In the genomic region with DNA sequence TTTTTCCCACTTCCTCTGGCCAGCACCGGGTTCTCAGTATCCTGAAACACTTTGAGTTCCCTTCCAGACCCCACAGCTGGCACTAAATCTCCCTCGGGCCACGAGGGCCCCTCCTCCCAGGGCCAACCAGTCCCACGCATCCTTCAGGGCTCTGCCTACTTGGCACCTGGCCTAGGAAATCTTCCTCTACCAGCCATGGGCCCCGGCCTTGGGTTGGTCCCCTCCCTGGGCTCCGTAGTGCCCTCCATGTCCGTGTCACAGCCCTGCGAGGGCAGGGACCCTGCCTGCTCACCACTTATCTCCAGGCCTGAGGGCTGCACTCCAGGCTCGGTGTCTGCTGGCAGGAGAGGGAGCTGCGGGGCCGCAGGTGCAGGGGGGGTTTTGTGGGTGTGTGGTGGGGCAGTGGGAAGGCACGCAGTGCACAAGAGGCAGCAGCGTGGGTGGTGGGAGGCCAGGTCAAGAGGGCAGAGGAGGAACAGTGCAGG, we compare ENCODE assay signal across 12 cellular contexts. TPM values are rescaled to one million over a fixed set of nuclear protein-coding genes. Genes with fewer than 3 reads are reported as not detected.
DNase-seq lines count a peak whose midpoint lies in the region; ATAC-seq and TF ChIP-seq lines count a peak whose summit lies in the region.
"Had no signal": no experiment of that assay in that cellular context is flagged by ENCODE, and none has a peak within 500 bp of the region (broad histone marks: within the 10 kb centered on the region; RNA-seq: fewer than 3 reads in every experiment).

No MANE protein-coding gene starts in this region.

- WGBS in testis, 2 donors = 19 to 31% methylated on average over 8 to 13 of the region's 13 CpGs

- POLR2A ChIA-PET in activated CD4-positive, alpha-beta memory T cell treated with anti-CD3 and anti-CD28 coated beads for 36 hours (lab: Charles Lee) = no interaction called here
- POLR2A ChIA-PET in activated CD4-positive, alpha-beta memory T cell treated with anti-CD3 and anti-CD28 coated beads, Interleukin-2, amount 10 ng/mL, durations not matched to agents 7 days and 5 days (lab: Charles Lee) = no interaction called here
- POLR2A ChIA-PET in OCI-LY7 (lab: Charles Lee) = no interaction called here

- H3K4me3 Mint-ChIP-seq in activated CD4-positive, alpha-beta memory T cell treated with anti-CD3 and anti-CD28 coated beads for 36 hours = no peak overlapping the region
- H3K4me3 Mint-ChIP-seq in activated CD4-positive, alpha-beta memory T cell treated with anti-CD3 and anti-CD28 coated beads, Interleukin-2, amount 10 ng/mL, durations not matched to agents 7 days and 5 days = no peak overlapping the region
- peak overlapping the region; percentile 38 for H3K4me3 Mint-ChIP-seq in activated naive CD8-positive, alpha-beta T cell treated with anti-CD3 and anti-CD28 coated beads for 36 hours
- no peak overlapping the region for H3K4me3 Mint-ChIP-seq in HFFc6

- no peaks in the 10 kb centered on the region for H3K27me3 Mint-ChIP-seq in activated CD4-positive, alpha-beta memory T cell treated with anti-CD3 and anti-CD28 coated beads for 36 hours
- no peaks in the 10 kb centered on the region for H3K27me3 Mint-ChIP-seq in activated CD4-positive, alpha-beta memory T cell treated with anti-CD3 and anti-CD28 coated beads, Interleukin-2, amount 10 ng/mL, durations not matched to agents 7 days and 5 days
- H3K27me3 Mint-ChIP-seq in activated naive CD8-positive, alpha-beta T cell treated with anti-CD3 and anti-CD28 coated beads for 36 hours = no peaks in the 10 kb centered on the region
- H3K27me3 Mint-ChIP-seq in HFFc6 (ENCODE audit: insufficient read depth) = no peaks in the 10 kb centered on the region

- CTCF ChIA-PET in activated CD4-positive, alpha-beta memory T cell treated with anti-CD3 and anti-CD28 coated beads for 36 hours (lab: Charles Lee) = no interaction called here
- CTCF ChIA-PET in activated CD4-positive, alpha-beta memory T cell treated with anti-CD3 and anti-CD28 coated beads, Interleukin-2, amount 10 ng/mL, durations not matched to agents 7 days and 5 days (lab: Charles Lee) = interaction anchor here (0.8 kb wide), 1 partner anchor 11 kb away, joined by 3 read pairs; no protein-coding TSS in a partner anchor
- CTCF ChIA-PET in OCI-LY7 (lab: Charles Lee; ENCODE audit: unreplicated experiment) = no interaction called here

- no peaks in the 10 kb centered on the region for H3K27me3 ChIP-seq in testis
- H3K27me3 ChIP-seq: hepatocyte had no signal

- no peaks in the 10 kb centered on the region for H3K9me2 ChIP-seq in OCI-LY7 (ENCODE audit: insufficient read depth, low read length)

- TF ChIP-seq POLR2A in testis (IDR thresholded peaks at IDR 0.05) = no peak

- H3K27ac Mint-ChIP-seq in activated CD4-positive, alpha-beta memory T cell treated with anti-CD3 and anti-CD28 coated beads for 36 hours = peak overlapping the region; percentile 33
- H3K27ac Mint-ChIP-seq in activated CD4-positive, alpha-beta memory T cell treated with anti-CD3 and anti-CD28 coated beads, Interleukin-2, amount 10 ng/mL, durations not matched to agents 7 days and 5 days = no peak overlapping the region
- H3K27ac Mint-ChIP-seq in activated naive CD8-positive, alpha-beta T cell treated with anti-CD3 and anti-CD28 coated beads for 36 hours = peak overlapping the region; percentile 82
- no peak overlapping the region for H3K27ac Mint-ChIP-seq in HFFc6

- peaks cover 17% of the 10 kb centered on the region for H3K36me3 Mint-ChIP-seq in activated CD4-positive, alpha-beta memory T cell treated with anti-CD3 and anti-CD28 coated beads for 36 hours
- H3K36me3 Mint-ChIP-seq in activated CD4-positive, alpha-beta memory T cell treated with anti-CD3 and anti-CD28 coated beads, Interleukin-2, amount 10 ng/mL, durations not matched to agents 7 days and 5 days (ENCODE audit: low read depth) = peaks cover 33% of the 10 kb centered on the region
- H3K36me3 Mint-ChIP-seq in activated naive CD8-positive, alpha-beta T cell treated with anti-CD3 and anti-CD28 coated beads for 36 hours = peaks cover 18% of the 10 kb centered on the region
- peaks cover 13% of the 10 kb centered on the region; the same call in 1 of the 2 replicates for H3K36me3 Mint-ChIP-seq in HFFc6 (ENCODE audit: low read depth)

- no peak overlapping the region for H3K4me2 ChIP-seq in OCI-LY7 (ENCODE audit: low read length)
- H3K4me2 ChIP-seq: hepatocyte had no signal

- H3K9me3 Mint-ChIP-seq in activated CD4-positive, alpha-beta memory T cell treated with anti-CD3 and anti-CD28 coated beads for 36 hours = no peaks in the 10 kb centered on the region
- H3K9me3 Mint-ChIP-seq in activated CD4-positive, alpha-beta memory T cell treated with anti-CD3 and anti-CD28 coated beads, Interleukin-2, amount 10 ng/mL, durations not matched to agents 7 days and 5 days = no peaks in the 10 kb centered on the region
- no peaks in the 10 kb centered on the region for H3K9me3 Mint-ChIP-seq in activated naive CD8-positive, alpha-beta T cell treated with anti-CD3 and anti-CD28 coated beads for 36 hours
- no peaks in the 10 kb centered on the region for H3K9me3 Mint-ChIP-seq in HFFc6

- no peak overlapping the region for H2AFZ ChIP-seq in OCI-LY7 (ENCODE audit: low read length)
- H2AFZ ChIP-seq: hepatocyte had no signal

- intact Hi-C loops in activated CD4-positive, alpha-beta memory T cell treated with anti-CD3 and anti-CD28 coated beads for 36 hours (cut with micrococcal nuclease) = no loop called here
- intact Hi-C loops in testis (cut with DNase I; ENCODE audit: low total_unique reads) = no loop called here
- intact Hi-C loops in OCI-LY7 (cut with micrococcal nuclease; ENCODE audit: unreplicated experiment) = no loop called here

- no peak for DNase-seq in activated CD4-positive, alpha-beta memory T cell treated with anti-CD3 and anti-CD28 coated beads for 36 hours
- no peak for DNase-seq in activated CD4-positive, alpha-beta memory T cell treated with anti-CD3 and anti-CD28 coated beads, Interleukin-2, amount 10 ng/mL, durations not matched to agents 7 days and 5 days
- DNase-seq in activated naive CD8-positive, alpha-beta T cell treated with anti-CD3 and anti-CD28 coated beads for 36 hours = peak; percentile 27
- DNase-seq in left lobe of liver (ENCODE audit: low spot score) (no peak), testis (peak; percentile 87), OCI-LY7 (ENCODE audit: low spot score) (no peak), HFFc6 (no peak), GDM1 (lab: John Stamatoyannopoulos, UW) (no peak)
- DNase-seq: activated CD4-positive, alpha-beta T cell treated with anti-CD3 and anti-CD28 coated beads, Interleukin-2, amount 50 U/mL, for 1 hour; cerebellar nuclear complex; NCI-H1048 had no signal

- H3K4me3 ChIP-seq in testis (no peak overlapping the region), OCI-LY7 (ENCODE audit: low read depth, low read length, poor library complexity, severe bottlenecking) (no peak overlapping the region)
- H3K4me3 ChIP-seq: hepatocyte had no signal

- ATAC-seq in left lobe of liver = peak; percentile 73

- no peaks in the 10 kb centered on the region for H3K36me3 ChIP-seq in testis (ENCODE audit: low read depth, missing control alignments)
- H3K36me3 ChIP-seq in OCI-LY7 (ENCODE audit: insufficient read depth, low read length) = peaks cover 14% of the 10 kb centered on the region; the same call in 1 of the 2 replicates

- H3K79me2 ChIP-seq in OCI-LY7 (ENCODE audit: insufficient read depth, low read depth, low read length) = peaks cover 6% of the 10 kb centered on the region; the same call in 1 of the 2 replicates

- peaks cover 48% of the 10 kb centered on the region for H3K4me1 Mint-ChIP-seq in activated CD4-positive, alpha-beta memory T cell treated with anti-CD3 and anti-CD28 coated beads for 36 hours (ENCODE audit: low read depth)
- H3K4me1 Mint-ChIP-seq in activated CD4-positive, alpha-beta memory T cell treated with anti-CD3 and anti-CD28 coated beads, Interleukin-2, amount 10 ng/mL, durations not matched to agents 7 days and 5 days = peaks cover 34% of the 10 kb centered on the region
- H3K4me1 Mint-ChIP-seq in activated naive CD8-positive, alpha-beta T cell treated with anti-CD3 and anti-CD28 coated beads for 36 hours = peaks cover 52% of the 10 kb centered on the region
- H3K4me1 Mint-ChIP-seq in HFFc6 (ENCODE audit: low read depth) = peaks cover 13% of the 10 kb centered on the region

- TF ChIP-seq CTCF in testis (IDR thresholded peaks at IDR 0.05) (no peak), OCI-LY7 (conservative IDR thresholded peaks at IDR 0.05; ENCODE audit: low read length) (no peak), HFFc6 (IDR thresholded peaks at IDR 0.05) (no peak)

- H4K20me1 ChIP-seq in OCI-LY7 (ENCODE audit: insufficient read depth, low read length) = no peaks in the 10 kb centered on the region; the same call in 1 of the 2 replicates

- H3K27ac ChIP-seq in testis (peak overlapping the region; percentile 63 to 69), OCI-LY7 (ENCODE audit: low read depth, low read length, poor library complexity, severe bottlenecking) (no peak overlapping the region)
- H3K27ac ChIP-seq: hepatocyte had no signal

- no TSS peak for BruUV-seq in OCI-LY7 (replicated peaks; lab: Mats Ljungman, UMichigan)

- H3K9me3 ChIP-seq in testis = no peaks in the 10 kb centered on the region
- H3K9me3 ChIP-seq in OCI-LY7 (ENCODE audit: low read length) = no peaks in the 10 kb centered on the region

- H3K4me1 ChIP-seq in testis (peaks cover 38% of the 10 kb centered on the region), OCI-LY7 (ENCODE audit: insufficient read depth, low read length, poor library complexity, severe bottlenecking) (peaks cover 7% of the 10 kb centered on the region)

RNA-seq across cellular contexts. Expression of a gene that starts 48.8 kb away (rescaled TPM):
- total RNA-seq in activated CD4-positive, alpha-beta memory T cell treated with anti-CD3 and anti-CD28 coated beads for 36 hours = not detected
- total RNA-seq in activated CD4-positive, alpha-beta memory T cell treated with anti-CD3 and anti-CD28 coated beads, Interleukin-2, amount 10 ng/mL, durations not matched to agents 7 days and 5 days = not detected
- total RNA-seq in activated naive CD8-positive, alpha-beta T cell treated with anti-CD3 and anti-CD28 coated beads for 36 hours = under 1 TPM in 1 of 2 experiments, not detected in 1; 0.12 TPM
- total RNA-seq in left lobe of liver = 0.08 TPM
- 1 to 10 TPM; 1.8 to 2.6 TPM for total RNA-seq in testis
- 2.6 TPM for polyA plus RNA-seq in testis (ENCODE audit: insufficient read depth, low read depth, low replicate concordance)
- not detected in 2 replicates for total RNA-seq in OCI-LY7 (2014; rRNA removed; shearing (Covaris generic))
- total RNA-seq in OCI-LY7 (2022) = not detected in 2 replicates
- not detected for total RNA-seq in HFFc6 (2021; fragmentation: NEBNext Ultra II Directional; extraction: Animal tissue kit (Norgen Biotek cat#: 25700))
- total RNA-seq: hepatocyte had no signal
- polyA plus RNA-seq: hepatocyte had no signal

RNA-seq across cellular contexts. Expression of a gene that starts 49.3 kb away (rescaled TPM):
- total RNA-seq in activated CD4-positive, alpha-beta memory T cell treated with anti-CD3 and anti-CD28 coated beads for 36 hours = 10 to 100 TPM; 57.4 to 64.1 TPM
- total RNA-seq in activated CD4-positive, alpha-beta memory T cell treated with anti-CD3 and anti-CD28 coated beads, Interleukin-2, amount 10 ng/mL, durations not matched to agents 7 days and 5 days = 10 to 100 TPM; 85.6 to 97.6 TPM
- 10 to 100 TPM; 33.3 to 36.0 TPM for total RNA-seq in activated naive CD8-positive, alpha-beta T cell treated with anti-CD3 and anti-CD28 coated beads for 36 hours
- total RNA-seq in left lobe of liver (16.4 TPM), testis (100 to 1,000 TPM; 120 to 128 TPM), OCI-LY7 (2022) (33.5 and 36.4 TPM in 2 replicates)
- 78.8 TPM for polyA plus RNA-seq in testis (ENCODE audit: insufficient read depth, low read depth, low replicate concordance)
- 16.0 and 18.9 TPM in 2 replicates for total RNA-seq in OCI-LY7 (2014; rRNA removed; shearing (Covaris generic))
- 10 to 100 TPM; 39.3 to 48.0 (median 44.3) TPM for total RNA-seq in HFFc6 (2021; fragmentation: NEBNext Ultra II Directional; extraction: Animal tissue kit (Norgen Biotek cat#: 25700))

Comparison
In these comparisons a context has a peak if more than half of its experiments do, and no peak if none do; other contexts are left out.
1. H3K27ac Mint-ChIP-seq: peak in activated CD4-positive, alpha-beta memory T cell treated with anti-CD3 and anti-CD28 coated beads for 36 hours (single experiment) and activated naive CD8-positive, alpha-beta T cell treated with anti-CD3 and anti-CD28 coated beads for 36 hours (single experiment); none in activated CD4-positive, alpha-beta memory T cell treated with anti-CD3 and anti-CD28 coated beads, Interleukin-2, amount 10 ng/mL, durations not matched to agents 7 days and 5 days (single experiment) and HFFc6 (single experiment).
2. DNase-seq: peak in activated naive CD8-positive, alpha-beta T cell treated with anti-CD3 and anti-CD28 coated beads for 36 hours (single experiment) and testis (single experiment); none in activated CD4-positive, alpha-beta memory T cell treated with anti-CD3 and anti-CD28 coated beads for 36 hours (single experiment), activated CD4-positive, alpha-beta memory T cell treated with anti-CD3 and anti-CD28 coated beads, Interleukin-2, amount 10 ng/mL, durations not matched to agents 7 days and 5 days (single experiment), left lobe of liver (single experiment), OCI-LY7 (single experiment), HFFc6 (single experiment) and GDM1 (single experiment).